In the genomic region with DNA sequence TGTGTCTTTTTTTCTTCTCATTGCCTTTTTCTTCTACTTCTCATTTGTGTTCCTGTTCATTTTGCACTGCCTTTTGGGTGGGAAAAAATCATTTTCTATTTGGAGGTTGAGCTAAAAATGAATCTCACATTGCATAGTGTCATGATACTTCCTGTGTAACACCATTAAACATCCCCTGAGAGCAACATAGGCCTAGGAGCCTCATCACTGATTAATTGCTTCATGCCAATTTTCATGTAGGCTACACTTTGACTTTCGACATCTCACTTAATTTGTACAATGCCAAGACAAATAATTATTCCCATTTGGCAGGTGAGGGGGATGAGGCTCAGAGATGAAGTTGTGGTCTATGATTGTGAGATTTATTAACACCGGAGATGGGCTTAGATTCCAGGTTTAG, we compare ENCODE assay signal across 37 cellular contexts.
"Had no signal": no experiment of that assay in that cellular context is flagged by ENCODE, and none has a peak within 500 bp of the region (broad histone marks: within the 10 kb centered on the region; RNA-seq: fewer than 3 reads in every experiment).

No MANE protein-coding gene starts in this region.

- H3K9ac ChIP-seq: KMS-11 had no signal

- H3K27me3 Mint-ChIP-seq: activated naive CD4-positive, alpha-beta T cell treated with anti-CD3 and anti-CD28 coated beads, Interleukin-2, amount 10 ng/mL, durations not matched to agents 7 days and 5 days; brain had no signal

- H3K9me3 Mint-ChIP-seq: activated B cell treated with CpG ODN at 0.5 μM for 24 hours; activated CD4-positive, alpha-beta memory T cell treated with anti-CD3 and anti-CD28 coated beads for 36 hours; activated naive CD4-positive, alpha-beta T cell treated with anti-CD3 and anti-CD28 coated beads, Interleukin-2, amount 10 ng/mL, durations not matched to agents 7 days and 5 days; activated naive CD8-positive, alpha-beta T cell treated with anti-CD3 and anti-CD28 coated beads, Interleukin-2, amount 50 U/mL, for 24 hours; activated T-cell treated with anti-CD3 and anti-CD28 coated beads, Interleukin-2, amount 50 U/mL, for 4 hours; activated T-helper 1 cell treated with anti-CD3 and anti-CD28 coated beads, Interleukin-12 subunit alpha, Interleukin-12 subunit beta, Interleukin-2, Interleukin-4 antibody, amounts not matched to agents 30 ng/mL and 10 ng/mL and 1 ng/mL, durations not matched to agents 14 hours and 24 hours and 36 hours had no signal

- H3K27ac Mint-ChIP-seq: activated B cell treated with CpG ODN at 0.5 μM for 24 hours; activated CD4-positive, alpha-beta memory T cell treated with anti-CD3 and anti-CD28 coated beads for 36 hours; activated naive CD4-positive, alpha-beta T cell treated with anti-CD3 and anti-CD28 coated beads, Interleukin-2, amount 10 ng/mL, durations not matched to agents 7 days and 5 days; activated naive CD8-positive, alpha-beta T cell; activated naive CD8-positive, alpha-beta T cell treated with anti-CD3 and anti-CD28 coated beads, Interleukin-2, amount 50 U/mL, for 24 hours; activated T-helper 1 cell treated with anti-CD3 and anti-CD28 coated beads, Interleukin-12 subunit alpha, Interleukin-12 subunit beta, Interleukin-2, Interleukin-4 antibody, amounts not matched to agents 30 ng/mL and 10 ng/mL and 1 ng/mL, durations not matched to agents 14 hours and 24 hours and 36 hours; brain had no signal

- H3K27ac ChIP-seq: KMS-11, VCaP had no signal

- H3K36me3 Mint-ChIP-seq: activated CD4-positive, alpha-beta memory T cell treated with anti-CD3 and anti-CD28 coated beads for 36 hours; activated naive CD4-positive, alpha-beta T cell treated with anti-CD3 and anti-CD28 coated beads, Interleukin-2, amount 10 ng/mL, durations not matched to agents 7 days and 5 days; activated naive CD8-positive, alpha-beta T cell; brain had no signal

- FAIRE-seq: bronchial epithelial cell had no signal

- H3K4me3 Mint-ChIP-seq: activated B cell treated with CpG ODN at 0.5 μM for 24 hours; activated CD4-positive, alpha-beta memory T cell treated with anti-CD3 and anti-CD28 coated beads for 36 hours; activated naive CD4-positive, alpha-beta T cell treated with anti-CD3 and anti-CD28 coated beads, Interleukin-2, amount 10 ng/mL, durations not matched to agents 7 days and 5 days; activated naive CD8-positive, alpha-beta T cell; activated naive CD8-positive, alpha-beta T cell treated with anti-CD3 and anti-CD28 coated beads, Interleukin-2, amount 50 U/mL, for 24 hours; activated T-cell treated with anti-CD3 and anti-CD28 coated beads, Interleukin-2, amount 50 U/mL, for 4 hours; activated T-helper 1 cell treated with anti-CD3 and anti-CD28 coated beads, Interleukin-12 subunit alpha, Interleukin-12 subunit beta, Interleukin-2, Interleukin-4 antibody, amounts not matched to agents 30 ng/mL and 10 ng/mL and 1 ng/mL, durations not matched to agents 14 hours and 24 hours and 36 hours; brain had no signal

- DNase-seq: activated B cell treated with CpG ODN at 0.5 μM for 24 hours; activated CD4-positive, alpha-beta memory T cell treated with anti-CD3 and anti-CD28 coated beads for 36 hours; activated CD4-positive, alpha-beta T cell treated with anti-CD3 and anti-CD28 coated beads for 4 hours; activated CD4-positive, alpha-beta T cell treated with anti-CD3 and anti-CD28 coated beads, Interleukin-2, amount 50 U/mL, for 1 hour; activated CD4-positive, CD25-positive, alpha-beta regulatory T cell treated with anti-CD3 and anti-CD28 coated beads, Interleukin-2, amount 50 U/mL, for 72 hours; activated CD8-positive, alpha-beta memory T cell treated with anti-CD3 and anti-CD28 coated beads, Interleukin-2, amount 50 U/mL, for 4 hours; activated gamma-delta T cell treated with Interleukin-2 at 50 U/mL for 16 hours; activated naive CD4-positive, alpha-beta T cell treated with anti-CD3 and anti-CD28 coated beads, Interleukin-2, amount 10 ng/mL, durations not matched to agents 7 days and 5 days; activated naive CD8-positive, alpha-beta T cell treated with anti-CD3 and anti-CD28 coated beads, Interleukin-2, amount 50 U/mL, for 24 hours; activated T-cell treated with anti-CD3 and anti-CD28 coated beads for 4 hours; activated T-cell treated with anti-CD3 and anti-CD28 coated beads, Interleukin-2, amount 50 U/mL, for 4 hours; anterior cingulate cortex; caudate nucleus; cerebellar nuclear complex; cortex of kidney; NCI-H1105; NCI-H1417 treated with DMSO at 0.1 percent for 48 hours; NCI-H1694; NCI-H1930; NCI-H2081 treated with DMSO at 0.1 percent for 48 hours; NCI-H226; NCI-H446 treated with DMSO at 0.1 percent for 48 hours; NCI-H524 treated with DMSO at 0.1 percent for 48 hours; NK-92 treated with Interleukin-12 subunit alpha and Interleukin-12 subunit beta, amount 100 ng/mL, for 24 hours; SHP77; SW 1271; T-helper 1 cell; T-helper 2 cell; T-helper 9 cell had no signal

- H3K4me2 ChIP-seq: KMS-11 had no signal

- H3K4me1 Mint-ChIP-seq: activated B cell treated with CpG ODN at 0.5 μM for 24 hours; activated naive CD4-positive, alpha-beta T cell treated with anti-CD3 and anti-CD28 coated beads, Interleukin-2, amount 10 ng/mL, durations not matched to agents 7 days and 5 days; activated naive CD8-positive, alpha-beta T cell treated with anti-CD3 and anti-CD28 coated beads, Interleukin-2, amount 50 U/mL, for 24 hours; brain had no signal

- ATAC-seq: activated naive CD8-positive, alpha-beta T cell treated with anti-CD3 and anti-CD28 coated beads, Interleukin-2, amount 50 U/mL, for 24 hours; activated T-cell treated with anti-CD3 and anti-CD28 coated beads, Interleukin-2, amount 50 U/mL, for 4 hours; Panc1; SK-N-SH treated with all-trans-retinoic acid at 6 μM for 48 hours had no signal
